Comparison of ENCODE assay signal across 1 cellular context in the genomic region with DNA sequence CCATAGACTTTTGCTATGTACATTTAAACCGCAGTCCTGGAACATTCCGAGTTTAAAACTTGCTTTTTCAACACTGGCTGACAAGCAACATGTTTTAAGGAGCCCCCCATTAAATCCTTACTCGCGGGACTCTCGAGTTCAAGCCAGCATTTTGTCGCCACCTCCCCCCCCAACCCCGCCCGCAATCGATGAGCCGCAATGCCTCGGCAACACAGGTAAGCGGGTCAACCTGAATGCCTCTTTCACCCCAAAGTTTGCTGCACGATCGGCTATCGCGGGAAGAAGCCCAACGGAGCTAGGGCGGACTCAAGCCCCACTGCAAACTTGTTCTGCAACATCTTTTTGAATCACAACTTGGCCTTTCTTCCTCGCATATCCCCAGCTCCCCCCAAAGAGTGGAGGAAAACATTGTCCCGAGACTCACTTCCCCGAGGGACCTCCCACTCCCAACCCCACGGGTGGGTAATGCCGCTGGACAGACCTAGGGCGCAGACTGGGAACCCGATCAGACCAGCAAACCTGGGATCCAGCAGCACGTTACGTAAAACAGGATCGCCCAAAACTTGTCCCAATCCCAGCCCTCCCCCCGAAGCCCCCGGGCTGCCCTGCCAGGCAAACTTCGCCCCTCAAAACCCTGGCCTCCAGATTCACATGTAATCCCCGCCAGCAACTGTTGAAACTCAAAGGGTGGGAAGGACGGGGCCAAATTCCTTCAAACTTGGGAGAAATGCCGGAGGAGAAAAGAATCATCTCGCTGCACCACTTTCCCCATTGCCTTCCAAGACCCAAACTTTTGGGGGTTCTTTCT.
TF ChIP-seq lines count a peak whose summit lies in the region.

No MANE protein-coding gene starts in this region.

TF ChIP-seq in HEK293, 187 proteins besides CTCF, POLR2A, EP300 and RAD21 (continued from another document):
- TF ChIP-seq, protein P1, sequence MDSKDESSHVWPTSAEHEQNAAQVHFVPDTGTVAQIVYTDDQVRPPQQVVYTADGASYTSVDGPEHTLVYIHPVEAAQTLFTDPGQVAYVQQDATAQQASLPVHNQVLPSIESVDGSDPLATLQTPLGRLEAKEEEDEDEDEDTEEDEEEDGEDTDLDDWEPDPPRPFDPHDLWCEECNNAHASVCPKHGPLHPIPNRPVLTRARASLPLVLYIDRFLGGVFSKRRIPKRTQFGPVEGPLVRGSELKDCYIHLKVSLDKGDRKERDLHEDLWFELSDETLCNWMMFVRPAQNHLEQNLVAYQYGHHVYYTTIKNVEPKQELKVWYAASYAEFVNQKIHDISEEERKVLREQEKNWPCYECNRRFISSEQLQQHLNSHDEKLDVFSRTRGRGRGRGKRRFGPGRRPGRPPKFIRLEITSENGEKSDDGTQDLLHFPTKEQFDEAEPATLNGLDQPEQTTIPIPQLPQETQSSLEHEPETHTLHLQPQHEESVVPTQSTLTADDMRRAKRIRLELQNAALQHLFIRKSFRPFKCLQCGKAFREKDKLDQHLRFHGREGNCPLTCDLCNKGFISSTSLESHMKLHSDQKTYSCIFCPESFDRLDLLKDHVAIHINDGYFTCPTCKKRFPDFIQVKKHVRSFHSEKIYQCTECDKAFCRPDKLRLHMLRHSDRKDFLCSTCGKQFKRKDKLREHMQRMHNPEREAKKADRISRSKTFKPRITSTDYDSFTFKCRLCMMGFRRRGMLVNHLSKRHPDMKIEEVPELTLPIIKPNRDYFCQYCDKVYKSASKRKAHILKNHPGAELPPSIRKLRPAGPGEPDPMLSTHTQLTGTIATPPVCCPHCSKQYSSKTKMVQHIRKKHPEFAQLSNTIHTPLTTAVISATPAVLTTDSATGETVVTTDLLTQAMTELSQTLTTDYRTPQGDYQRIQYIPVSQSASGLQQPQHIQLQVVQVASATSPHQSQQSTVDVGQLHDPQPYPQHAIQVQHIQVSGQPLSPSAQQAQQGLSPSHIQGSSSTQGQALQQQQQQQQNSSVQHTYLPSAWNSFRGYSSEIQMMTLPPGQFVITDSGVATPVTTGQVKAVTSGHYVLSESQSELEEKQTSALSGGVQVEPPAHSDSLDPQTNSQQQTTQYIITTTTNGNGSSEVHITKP (tag by site-specific recombination; IDR thresholded peaks at IDR 0.05): peak; percentile 71
- TF ChIP-seq GLIS2 (tag by site-specific recombination; IDR thresholded peaks at IDR 0.05) (0 out of 2 replicates have a peak, but pooled peaks have one; percentile 14), ZNF626 (tag by site-specific recombination; IDR thresholded peaks at IDR 0.05) (no peak), PRDM1 (tag by site-specific recombination; IDR thresholded peaks at IDR 0.05) (0 out of 2 replicates have a peak, but pooled peaks have one; percentile 8), ZBTB17 (tag by site-specific recombination; IDR thresholded peaks at IDR 0.05) (peak; percentile 17; the same call in 1 of the 2 replicates)
